1 cellular context compared by ENCODE assay signal in the genomic region with DNA sequence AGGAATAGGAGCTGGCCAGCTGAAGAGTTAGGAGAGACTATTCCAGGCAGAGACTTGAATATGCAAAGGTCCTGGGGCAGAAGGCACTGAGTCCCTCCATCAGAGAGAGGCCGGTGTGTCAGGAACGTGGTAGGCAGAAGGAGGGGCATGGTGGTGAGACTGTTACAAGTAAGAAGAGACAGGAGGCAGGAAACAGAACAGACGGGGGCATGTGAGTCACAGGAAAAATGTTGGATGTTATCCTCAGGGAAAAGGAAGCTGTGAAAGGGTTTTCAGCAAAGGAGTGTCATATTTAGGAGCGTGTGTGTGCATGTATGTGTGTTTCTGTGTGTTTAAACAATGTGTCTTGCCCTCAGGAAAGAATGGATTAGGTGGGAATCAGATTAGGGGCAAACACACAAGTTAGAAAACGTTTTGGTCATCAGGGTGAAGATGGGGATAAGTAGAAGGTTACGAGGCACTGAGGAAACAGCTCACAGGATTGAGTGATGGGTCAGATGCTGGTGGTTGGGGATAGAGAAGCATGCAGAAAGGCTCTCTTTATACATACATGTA.
TF ChIP-seq lines count a peak whose summit lies in the region.

No MANE protein-coding gene starts in this region.

TF ChIP-seq in SK-N-SH treated with all-trans-retinoic acid at 6 μM for 48 hours, 23 proteins besides CTCF, POLR2A, EP300 and RAD21 (continued from another document):
- TF ChIP-seq ZC3H10 (CRISPR knock-in tag; IDR thresholded peaks at IDR 0.05) = no peak
- TF ChIP-seq ISL1 (CRISPR knock-in tag; IDR thresholded peaks at IDR 0.05) = no peak
TF ChIP-seq in SK-N-SH treated with all-trans-retinoic acid at 6 μM for 48 hours: peak in this region for 0.
